In genomic region chr7:70072220-70072619, GRCh38 we compare ENCODE assay signal across 12 cellular contexts.
DNase-seq lines count a peak whose midpoint lies in the region; ATAC-seq and TF ChIP-seq lines count a peak whose summit lies in the region.
"Had no signal": no experiment of that assay in that cellular context is flagged by ENCODE, and none has a peak within 500 bp of the region (broad histone marks: within the 10 kb centered on the region; RNA-seq: fewer than 3 reads in every experiment).

No MANE protein-coding gene starts in this region.

- H3K36me3 ChIP-seq in heart left ventricle (no peaks in the 10 kb centered on the region), skeletal muscle tissue (ENCODE audit: control insufficient read depth in 3 of 3, insufficient read depth in 3 of 3, low read length in 3 of 3) (no peaks in the 10 kb centered on the region), PC-9 (ENCODE audit: low read depth) (no peaks in the 10 kb centered on the region)
- no peaks in the 10 kb centered on the region for H3K36me3 ChIP-seq in effector memory CD4-positive, alpha-beta T cell (ENCODE audit: control insufficient read depth, insufficient read depth, low read length)
- H3K36me3 ChIP-seq: spleen had no signal

- no peak for TF ChIP-seq POLR2A in heart left ventricle (IDR thresholded peaks at IDR 0.05)

- H3K9me3 ChIP-seq in heart left ventricle (no peaks in the 10 kb centered on the region), skeletal muscle tissue (ENCODE audit: control insufficient read depth in 3 of 3, low read length in 3 of 3) (no peaks in the 10 kb centered on the region), PC-9 (ENCODE audit: insufficient read depth, low read depth) (no peaks in the 10 kb centered on the region)
- no peaks in the 10 kb centered on the region for H3K9me3 ChIP-seq in effector memory CD4-positive, alpha-beta T cell (ENCODE audit: control insufficient read depth, low read length)
- H3K9me3 ChIP-seq: A549, spleen had no signal

- in situ Hi-C loops in GM13977 (cut with MboI; ENCODE audit: low pct_unique_long_range_greater_than_20kb, low sequenced_read_pairs, unreplicated experiment): no loop called here

- no peak for TF ChIP-seq CTCF in heart left ventricle (IDR thresholded peaks at IDR 0.05)
- no peak for TF ChIP-seq CTCF in PC-9 (conservative IDR thresholded peaks at IDR 0.05)
- TF ChIP-seq CTCF in GM13977 (IDR thresholded peaks at IDR 0.05; ENCODE audit: extremely low read depth, insufficient read depth, missing control alignments): no peak

- no peak overlapping the region for H2AFZ ChIP-seq in PC-9

- CTCF ChIA-PET in PC-9 (lab: Charles Lee): no interaction called here

- 20 to 35% (median 30%) methylated on average over 2 of the region's 2 CpGs for WGBS in heart left ventricle, 4 donors

- H3K9ac ChIP-seq in skeletal muscle tissue (ENCODE audit: low read depth in 1 of 3, low read length in 3 of 3): peak overlapping the region in 1 of 3 donors; percentile 43

- no peaks in the 10 kb centered on the region for H3K79me2 ChIP-seq in PC-9 (ENCODE audit: low read depth)

- H3K4me1 ChIP-seq in heart left ventricle: peaks cover 0 to 12% (median 7%) of the 10 kb centered on the region in 12 donors
- H3K4me1 ChIP-seq in skeletal muscle tissue (ENCODE audit: control insufficient read depth in 3 of 3, insufficient read depth in 3 of 3, low read length in 3 of 3): peaks cover 3 to 16% (median 13%) of the 10 kb centered on the region in 3 donors
- no peaks in the 10 kb centered on the region for H3K4me1 ChIP-seq in PC-9 (replicated peaks; ENCODE audit: insufficient read depth)
- H3K4me1 ChIP-seq in effector memory CD4-positive, alpha-beta T cell (ENCODE audit: control insufficient read depth, insufficient read depth, low read length, poor library complexity, severe bottlenecking): no peaks in the 10 kb centered on the region
- H3K4me1 ChIP-seq: A549 had no signal

- no TSS peak for BruUV-seq in PC-9 (replicated peaks; lab: Mats Ljungman, UMichigan)

- DNase-seq in NCI-H2107 treated with DMSO at 0.1 percent for 48 hours (lab: John Stamatoyannopoulos, UW; ENCODE audit: unreplicated experiment) (peak; percentile 40), NCI-H2107 (lab: John Stamatoyannopoulos, UW) (no peak), RPMI8226 (peak; percentile 50), heart left ventricle (no peak), PC-9 (no peak), GM13977 (ENCODE audit: low spot score) (no peak)
- no peak for DNase-seq in effector memory CD4-positive, alpha-beta T cell
- DNase-seq: erythroblast, spleen had no signal

- no peaks in the 10 kb centered on the region for H4K20me1 ChIP-seq in PC-9 (ENCODE audit: insufficient read depth)

- H3F3A ChIP-seq in PC-9 (ENCODE audit: insufficient read depth, low read depth): no peaks in the 10 kb centered on the region

- no peak overlapping the region for H3K4me2 ChIP-seq in PC-9
- H3K4me2 ChIP-seq: A549 had no signal

- POLR2A ChIA-PET in PC-9 (lab: Charles Lee; ENCODE audit: unreplicated experiment): no interaction called here

- H3K27ac ChIP-seq in heart left ventricle (peak overlapping the region in 7 of 12 donors; percentile 3 to 46 (median 28)), skeletal muscle tissue (ENCODE audit: low read depth, low read length) (peak overlapping the region; percentile 79), PC-9 (no peak overlapping the region)
- H3K27ac ChIP-seq in effector memory CD4-positive, alpha-beta T cell (ENCODE audit: insufficient read depth, low read length, poor library complexity, severe bottlenecking): no peak overlapping the region
- H3K27ac ChIP-seq: A549 had no signal

- no peak overlapping the region for H3K4me3 ChIP-seq in heart left ventricle
- no peak overlapping the region for H3K4me3 ChIP-seq in skeletal muscle tissue (ENCODE audit: low read length in 3 of 3)
- H3K4me3 ChIP-seq in PC-9: no peak overlapping the region
- H3K4me3 ChIP-seq in effector memory CD4-positive, alpha-beta T cell (ENCODE audit: insufficient read depth, low read depth, low read length, poor library complexity, severe bottlenecking): no peak overlapping the region
- H3K4me3 ChIP-seq: A549, spleen had no signal

- ATAC-seq in heart left ventricle: peak; percentile 85 to 92 (median 88)
- ATAC-seq: A549; stimulated activated effector memory CD8-positive, alpha-beta T cell treated with anti-CD3 and anti-CD28 coated beads, Interleukin-12 subunit alpha, Interleukin-12 subunit beta, amount 100 ng/mL, for 72 hours had no signal

- no peaks in the 10 kb centered on the region for H3K9me2 ChIP-seq in PC-9 (ENCODE audit: insufficient read depth)

- intact Hi-C loops in heart left ventricle (cut with DNase I) (no loop called here), PC-9 (cut with micrococcal nuclease; ENCODE audit: unreplicated experiment) (no loop called here)

- H3K27me3 ChIP-seq in heart left ventricle: no peaks in the 10 kb centered on the region
- no peaks in the 10 kb centered on the region for H3K27me3 ChIP-seq in skeletal muscle tissue (ENCODE audit: control insufficient read depth in 3 of 3, insufficient read depth in 3 of 3, low read length in 3 of 3)
- H3K27me3 ChIP-seq in PC-9 (ENCODE audit: insufficient read depth, low read depth): no peaks in the 10 kb centered on the region
- H3K27me3 ChIP-seq in effector memory CD4-positive, alpha-beta T cell (replicated peaks; ENCODE audit: control insufficient read depth, insufficient read depth, low read length, poor library complexity, severe bottlenecking): no peaks in the 10 kb centered on the region
- H3K27me3 ChIP-seq: spleen had no signal

Comparison
In these comparisons a context has a peak if more than half of its experiments do, and no peak if none do; other contexts are left out.
1. DNase-seq: peak in NCI-H2107 treated with DMSO at 0.1 percent for 48 hours (single experiment) and RPMI8226 (single experiment); none in NCI-H2107 (single experiment), heart left ventricle (0 of 5), PC-9 (0 of 2), GM13977 (single experiment) and effector memory CD4-positive, alpha-beta T cell (0 of 3).
2. H3K27ac ChIP-seq: peak in heart left ventricle (7 of 12) and skeletal muscle tissue (single experiment); none in PC-9 (single experiment) and effector memory CD4-positive, alpha-beta T cell (single experiment).